1 cellular context compared by ENCODE assay signal in genomic region chr3:50534721-50535330, GRCh38.
TF ChIP-seq lines count a peak whose summit lies in the region.

No MANE protein-coding gene starts in this region.

TF ChIP-seq in HEK293, 187 proteins besides CTCF, POLR2A, EP300 and RAD21 (continued from another document):
- TF ChIP-seq ZBTB6 (tag by site-specific recombination; IDR thresholded peaks at IDR 0.05) (no peak), ZNF2 (tag by site-specific recombination; IDR thresholded peaks at IDR 0.05) (no peak)
